In the genomic region with DNA sequence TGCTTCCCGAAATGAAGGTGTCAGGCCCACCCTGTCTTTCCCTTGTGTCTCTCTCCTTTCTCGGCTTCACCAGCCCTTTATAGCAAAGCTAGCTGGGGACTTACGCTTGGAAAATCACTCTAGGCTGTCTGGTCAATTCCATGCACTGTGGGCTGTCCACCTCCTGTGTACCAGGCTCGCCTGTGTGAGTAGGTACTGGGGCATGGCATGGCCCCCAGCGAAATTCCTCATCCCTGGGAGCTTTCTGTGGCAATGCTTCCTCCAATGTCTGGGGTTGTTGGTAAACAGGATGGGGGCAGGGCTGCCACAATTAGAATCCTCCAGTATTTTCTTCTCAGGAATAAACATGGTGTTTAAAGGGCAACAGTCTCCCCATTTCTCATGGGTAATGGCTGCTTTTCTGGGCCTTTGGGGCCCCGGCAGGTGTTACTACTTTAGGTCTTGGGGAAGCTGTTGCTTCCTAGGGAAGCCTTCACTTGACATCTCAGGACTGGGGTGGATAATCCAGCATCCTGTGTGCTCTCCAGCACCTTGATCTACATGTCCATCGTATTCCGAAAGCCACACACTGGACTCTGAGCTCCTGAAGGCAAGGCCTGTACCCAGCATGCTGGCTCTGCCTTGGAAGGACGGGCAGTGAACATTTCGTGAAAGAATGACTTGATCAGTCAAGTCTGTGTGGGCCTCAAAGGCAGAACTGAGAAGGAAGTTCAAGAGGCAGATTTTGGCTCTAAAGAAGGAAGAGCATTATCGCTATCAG, we compare ENCODE assay signal across 25 cellular contexts. TPM values are rescaled to one million over a fixed set of nuclear protein-coding genes. Genes with fewer than 3 reads are reported as not detected.
A peak's percentile ranks its signal among the peaks of the same experiment; 100 is the strongest.
DNase-seq lines count a peak whose midpoint lies in the region; ATAC-seq and TF ChIP-seq lines count a peak whose summit lies in the region.
"Had no signal": no experiment of that assay in that cellular context is flagged by ENCODE, and none has a peak within 500 bp of the region (broad histone marks: within the 10 kb centered on the region; RNA-seq: fewer than 3 reads in every experiment).

No MANE protein-coding gene starts in this region.

- H3K36me3 ChIP-seq in GM23338 (ENCODE audit: insufficient read depth) (no peaks in the 10 kb centered on the region), WERI-Rb-1 (no peaks in the 10 kb centered on the region), stomach (no peaks in the 10 kb centered on the region)
- H3K36me3 ChIP-seq: cardiac muscle cell, upper lobe of left lung had no signal

- TF ChIP-seq EP300 in stomach (IDR thresholded peaks at IDR 0.05) = no peak

- H3K4me3 Mint-ChIP-seq in GM23338 = no peak overlapping the region
- H3K4me3 Mint-ChIP-seq: activated CD4-positive, alpha-beta memory T cell treated with anti-CD3 and anti-CD28 coated beads, Interleukin-2, amount 10 ng/mL, durations not matched to agents 7 days and 5 days; activated naive CD8-positive, alpha-beta T cell; CD4-positive, CD25-positive, alpha-beta regulatory T cell; HFFc6; stimulated activated naive CD8-positive, alpha-beta T cell treated with anti-CD3 and anti-CD28 coated beads, Interleukin-15, amount 100 ng/mL, for 72 hours had no signal

- H3K27me3 ChIP-seq in GM23338 (ENCODE audit: insufficient read depth) = no peaks in the 10 kb centered on the region
- H3K27me3 ChIP-seq in WERI-Rb-1 (ENCODE audit: insufficient read depth, low read depth, severe bottlenecking) = no peaks in the 10 kb centered on the region
- H3K27me3 ChIP-seq in stomach = no peaks in the 10 kb centered on the region
- H3K27me3 ChIP-seq: cardiac muscle cell, upper lobe of left lung had no signal

- H3K27ac Mint-ChIP-seq in GM23338 = no peak overlapping the region
- H3K27ac Mint-ChIP-seq: activated CD4-positive, alpha-beta memory T cell treated with anti-CD3 and anti-CD28 coated beads, Interleukin-2, amount 10 ng/mL, durations not matched to agents 7 days and 5 days; activated naive CD8-positive, alpha-beta T cell; CD4-positive, CD25-positive, alpha-beta regulatory T cell; HFFc6 had no signal

- no peak overlapping the region for H3K4me2 ChIP-seq in GM23338
- H3K4me2 ChIP-seq: KMS-11 had no signal

- peaks cover 4% of the 10 kb centered on the region; the same call in 1 of the 3 replicates for H3K4me1 Mint-ChIP-seq in GM23338
- H3K4me1 Mint-ChIP-seq: activated CD4-positive, alpha-beta memory T cell treated with anti-CD3 and anti-CD28 coated beads, Interleukin-2, amount 10 ng/mL, durations not matched to agents 7 days and 5 days; CD4-positive, CD25-positive, alpha-beta regulatory T cell; stimulated activated naive CD8-positive, alpha-beta T cell treated with anti-CD3 and anti-CD28 coated beads, Interleukin-15, amount 100 ng/mL, for 72 hours had no signal

- no peak for TF ChIP-seq POLR2A in lower leg skin (IDR thresholded peaks at IDR 0.05)
- no peak for TF ChIP-seq POLR2A in stomach (IDR thresholded peaks at IDR 0.05)

- no peaks in the 10 kb centered on the region for H4K20me1 ChIP-seq in GM23338 (replicated peaks; ENCODE audit: insufficient read depth)

- no peak for DNase-seq in GM23338 (ENCODE audit: low spot score)
- DNase-seq in WERI-Rb-1 = peak; percentile 5
- peak; percentile 12 to 66 for DNase-seq in lower leg skin (ENCODE audit: low spot score in 2 of 2)
- DNase-seq in stomach = peak; percentile 24
- no peak for DNase-seq in NCI-H1694 treated with DMSO at 0.1 percent for 48 hours (lab: John Stamatoyannopoulos, UW)
- no peak for DNase-seq in DMS153 treated with DMSO at 0.1 percent for 48 hours (lab: John Stamatoyannopoulos, UW; ENCODE audit: unreplicated experiment)
- DNase-seq in NCI-H128 (lab: John Stamatoyannopoulos, UW; ENCODE audit: unreplicated experiment) = no peak
- DNase-seq: activated effector memory CD4-positive, alpha-beta T cell treated with Interleukin-2 at 50 U/mL for 16 hours; aorta; CD4-positive, CD25-positive, alpha-beta regulatory T cell; HFFc6; NCI-H1417 treated with DMSO at 0.1 percent for 48 hours; NCI-H2107; NCI-H446; NCI-H82; stimulated activated naive CD8-positive, alpha-beta T cell treated with anti-CD3 and anti-CD28 coated beads, Interleukin-15, amount 100 ng/mL, for 72 hours; T-helper 1 cell had no signal

- H3F3A ChIP-seq in GM23338 (replicated peaks; ENCODE audit: low read depth) = no peaks in the 10 kb centered on the region

- no peaks in the 10 kb centered on the region for H3K9me2 ChIP-seq in GM23338 (ENCODE audit: insufficient read depth)

- no peaks in the 10 kb centered on the region for H3K79me2 ChIP-seq in GM23338 (replicated peaks; ENCODE audit: insufficient read depth)

- H3K27me3 Mint-ChIP-seq in GM23338 (ENCODE audit: insufficient read depth, low read depth, poor library complexity) = peaks cover 6% of the 10 kb centered on the region
- H3K27me3 Mint-ChIP-seq: activated naive CD8-positive, alpha-beta T cell had no signal

- TF ChIP-seq CTCF in GM23338 (conservative IDR thresholded peaks at IDR 0.05; ENCODE audit: low read depth in 2 of 2) (no peak), WERI-Rb-1 (IDR thresholded peaks at IDR 0.05; ENCODE audit: low read depth, low read length) (no peak), lower leg skin (IDR thresholded peaks at IDR 0.05) (no peak), stomach (IDR thresholded peaks at IDR 0.05) (no peak)

- H3K36me3 Mint-ChIP-seq in GM23338 (ENCODE audit: low read depth) = no peaks in the 10 kb centered on the region
- H3K36me3 Mint-ChIP-seq: activated naive CD8-positive, alpha-beta T cell; CD4-positive, CD25-positive, alpha-beta regulatory T cell had no signal

- 89 to 92% methylated on average over 11 of the region's 11 CpGs for WGBS in lower leg skin, 2 donors
- 79 to 88% (median 83%) methylated on average over 11 of the region's 11 CpGs for WGBS in stomach, 5 donors

- no peaks in the 10 kb centered on the region for H3K4me1 ChIP-seq in GM23338 (ENCODE audit: insufficient read depth)
- H3K4me1 ChIP-seq in stomach = peaks cover 42 to 58% (median 54%) of the 10 kb centered on the region in 4 donors
- H3K4me1 ChIP-seq: upper lobe of left lung had no signal

- H3K4me3 ChIP-seq in GM23338 (no peak overlapping the region), WERI-Rb-1 (ENCODE audit: low read depth, low read length) (no peak overlapping the region), lower leg skin (ENCODE audit: low read depth, poor library complexity, severe bottlenecking) (no peak overlapping the region), stomach (no peak overlapping the region)
- H3K4me3 ChIP-seq: cardiac muscle cell, lung, upper lobe of left lung had no signal

- H3K27ac ChIP-seq in GM23338 (ENCODE audit: low read depth) (no peak overlapping the region), WERI-Rb-1 (no peak overlapping the region), stomach (peak overlapping the region; percentile 54 to 80 (median 74))
- H3K27ac ChIP-seq: cardiac muscle cell, KMS-11, upper lobe of left lung had no signal

- H3K9me3 ChIP-seq in WERI-Rb-1 (ENCODE audit: severe bottlenecking) (no peaks in the 10 kb centered on the region), stomach (no peaks in the 10 kb centered on the region)
- H3K9me3 ChIP-seq: upper lobe of left lung had no signal

- ATAC-seq in GM23338 (no peak), HG02852 (IDR thresholded peaks at IDR 0.05; ENCODE audit: unreplicated experiment) (no peak)
- ATAC-seq: activated CD4-positive, CD25-positive, alpha-beta regulatory T cell treated with anti-CD3 and anti-CD28 coated beads, Interleukin-2, amount 50 U/mL, for 24 hours had no signal

- H3K9me3 Mint-ChIP-seq in GM23338 = no peaks in the 10 kb centered on the region
- H3K9me3 Mint-ChIP-seq: activated CD4-positive, alpha-beta memory T cell treated with anti-CD3 and anti-CD28 coated beads, Interleukin-2, amount 10 ng/mL, durations not matched to agents 7 days and 5 days; HFFc6; stimulated activated naive CD8-positive, alpha-beta T cell treated with anti-CD3 and anti-CD28 coated beads, Interleukin-15, amount 100 ng/mL, for 72 hours had no signal

- intact Hi-C loops in lower leg skin (cut with DNase I; ENCODE audit: low total_unique reads) = no loop called here
- intact Hi-C loops in stomach (cut with DNase I; ENCODE audit: low total_unique reads) = no loop called here

- H2AFZ ChIP-seq in GM23338 = peak overlapping the region; percentile 43; the same call in 1 of the 2 replicates

TF ChIP-seq in GM23338, 12 proteins besides CTCF, POLR2A, EP300 and RAD21 (continues in another document):
- TF ChIP-seq NANOG (IDR thresholded peaks at IDR 0.05; ENCODE audit: borderline replicate concordance) (no peak), CREB1 (CRISPR knock-in tag; IDR thresholded peaks at IDR 0.05; ENCODE audit: low read depth) (no peak)

RNA-seq across cellular contexts. Expression of gene RHOB, which starts 21.1 kb away (rescaled TPM):
- total RNA-seq in GM23338 (2014; rRNA removed; shearing (Covaris generic)) = 26.9 and 29.2 TPM in 2 replicates
- 5.5 and 6.6 TPM in 2 replicates for polyA plus RNA-seq in GM23338 (2016; fragmentation: Nextera tagmentation; extraction: Ambion mirVana)
- total RNA-seq in lower leg skin = 100 to 1,000 TPM; 569 to 894 (median 709) TPM
- 1,000 to 10,000 TPM in 1 of 5 donors, 100 to 1,000 TPM in 4; 353 to 1,146 (median 607) TPM for total RNA-seq in stomach
- 100 to 1,000 TPM; 143 to 327 (median 145) TPM for polyA plus RNA-seq in stomach

Comparison
In these comparisons a context has a peak if more than half of its experiments do, and no peak if none do; other contexts are left out.
1. DNase-seq: peak in WERI-Rb-1 (single experiment), lower leg skin (2 of 2) and stomach (single experiment); none in GM23338 (single experiment), NCI-H1694 treated with DMSO at 0.1 percent for 48 hours (single experiment), DMS153 treated with DMSO at 0.1 percent for 48 hours (single experiment) and NCI-H128 (single experiment).
2. H3K27ac ChIP-seq: peak in stomach (5 of 5); none in GM23338 (single experiment) and WERI-Rb-1 (single experiment).
3. RNA of gene RHOB, which starts 21.1 kb away (total RNA-seq): 569 to 894 TPM in lower leg skin and 353 to 1,146 TPM in stomach; 26.9 to 29.2 TPM in GM23338; every median in the first group is over 10 times any median in the second.